ENCODE assay signal across 1 cellular context in the genomic region with DNA sequence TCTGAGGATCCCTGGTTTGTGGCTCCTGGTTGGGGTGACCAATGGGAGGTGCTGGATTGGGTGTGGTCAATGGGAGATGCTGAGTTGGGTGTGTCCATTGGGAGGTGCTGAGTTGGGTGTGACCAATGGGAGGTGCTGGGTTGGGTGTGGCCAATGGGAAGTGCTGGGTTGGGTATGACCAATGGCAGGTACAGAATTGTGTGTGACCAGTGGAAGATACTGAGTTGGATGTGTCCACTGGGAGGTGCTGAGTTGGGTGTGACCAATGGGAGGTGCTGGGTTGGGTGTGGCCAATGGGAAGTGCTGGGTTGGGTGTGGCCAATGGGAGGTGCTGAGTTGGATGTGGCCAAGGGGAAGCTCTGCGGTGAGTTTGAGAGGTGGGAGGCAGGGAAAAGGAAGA.
A peak's percentile ranks its signal among the peaks of the same experiment; 100 is the strongest.
TF ChIP-seq lines count a peak whose summit lies in the region.

No MANE protein-coding gene starts in this region.

TF ChIP-seq in K562, 482 proteins besides CTCF, POLR2A, EP300 and RAD21 (continued from another document):
- TF ChIP-seq, protein P1, sequence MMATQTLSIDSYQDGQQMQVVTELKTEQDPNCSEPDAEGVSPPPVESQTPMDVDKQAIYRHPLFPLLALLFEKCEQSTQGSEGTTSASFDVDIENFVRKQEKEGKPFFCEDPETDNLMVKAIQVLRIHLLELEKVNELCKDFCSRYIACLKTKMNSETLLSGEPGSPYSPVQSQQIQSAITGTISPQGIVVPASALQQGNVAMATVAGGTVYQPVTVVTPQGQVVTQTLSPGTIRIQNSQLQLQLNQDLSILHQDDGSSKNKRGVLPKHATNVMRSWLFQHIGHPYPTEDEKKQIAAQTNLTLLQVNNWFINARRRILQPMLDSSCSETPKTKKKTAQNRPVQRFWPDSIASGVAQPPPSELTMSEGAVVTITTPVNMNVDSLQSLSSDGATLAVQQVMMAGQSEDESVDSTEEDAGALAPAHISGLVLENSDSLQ (IDR thresholded peaks at IDR 0.05): 0 out of 2 replicates have a peak, but pooled peaks have one; percentile 8
- TF ChIP-seq HNRNPL (IDR thresholded peaks at IDR 0.05; ENCODE audit: low read depth, low read length) (no peak), ATF1 (CRISPR knock-in tag; IDR thresholded peaks at IDR 0.05) (no peak), ATF1 (tag; IDR thresholded peaks at IDR 0.05) (peak; percentile 39; the same call in 1 of the 2 replicates), LARP7 (IDR thresholded peaks at IDR 0.05) (no peak), RBM25 (IDR thresholded peaks at IDR 0.05; ENCODE audit: low read depth, low read length, severe bottlenecking) (peak; percentile 35), RB1 (IDR thresholded peaks at IDR 0.05; ENCODE audit: low read depth) (no peak), ZNF232 (CRISPR knock-in tag; IDR thresholded peaks at IDR 0.05) (no peak), GTF2F1 (IDR thresholded peaks at IDR 0.05; ENCODE audit: low read depth, low read length) (no peak), PHTF2 (CRISPR knock-in tag; IDR thresholded peaks at IDR 0.05) (no peak), RBM17 (IDR thresholded peaks at IDR 0.05; ENCODE audit: borderline replicate concordance, low read depth, low read length) (no peak), NFIC (IDR thresholded peaks at IDR 0.05) (no peak), CBX8 (IDR thresholded peaks at IDR 0.05; ENCODE audit: borderline replicate concordance, extremely low read depth, low read depth, low read length, poor library complexity, severe bottlenecking) (no peak), LEF1 (IDR thresholded peaks at IDR 0.05) (no peak), RBFOX2 (IDR thresholded peaks at IDR 0.05; ENCODE audit: low read depth, low read length) (0 out of 2 replicates have a peak, but pooled peaks have one; percentile 17), ZZZ3 (IDR thresholded peaks at IDR 0.05) (no peak), RNF2 (IDR thresholded peaks at IDR 0.05) (no peak), ZNF696 (CRISPR knock-in tag; conservative IDR thresholded peaks at IDR 0.05) (no peak), MBD2 (IDR thresholded peaks at IDR 0.05; ENCODE audit: borderline replicate concordance, low read depth) (peak; percentile 77; the same call in 1 of the 2 replicates), SPI1 (IDR thresholded peaks at IDR 0.05; ENCODE audit: borderline replicate concordance, low read depth, low read length) (peak; percentile 18; the same call in 1 of the 2 replicates), IRF2 (CRISPR knock-in tag; IDR thresholded peaks at IDR 0.05) (no peak), HDAC8 (tag; IDR thresholded peaks at IDR 0.05) (no peak), WHSC1 (IDR thresholded peaks at IDR 0.05; ENCODE audit: low read length) (no peak), FOXJ2 (tag; IDR thresholded peaks at IDR 0.05) (no peak), ETS2 (tag; IDR thresholded peaks at IDR 0.05; ENCODE audit: borderline replicate concordance, poor library complexity, severe bottlenecking) (no peak), TGIF2 (CRISPR knock-in tag; IDR thresholded peaks at IDR 0.05) (no peak), NFYB (IDR thresholded peaks at IDR 0.05; ENCODE audit: extremely low read depth, insufficient read length) (peak; percentile 95), E2F3 (CRISPR knock-in tag; IDR thresholded peaks at IDR 0.05) (no peak), ZNF239 (CRISPR knock-in tag; IDR thresholded peaks at IDR 0.05) (no peak), PHF21A (IDR thresholded peaks at IDR 0.05; ENCODE audit: borderline replicate concordance, low read depth) (no peak), PRPF4 (IDR thresholded peaks at IDR 0.05; ENCODE audit: insufficient read depth, low read depth, low read length, poor library complexity, severe bottlenecking) (no peak), KLF1 (tag; IDR thresholded peaks at IDR 0.05) (peak; percentile 100), SIN3A (IDR thresholded peaks at IDR 0.05; ENCODE audit: borderline replicate concordance in 2 of 2, control insufficient read depth in 1 of 2, low read depth in 2 of 2, low read length in 2 of 2) (no peak), RFX1 (IDR thresholded peaks at IDR 0.05) (no peak), U2AF1 (optimal IDR thresholded peaks at IDR 0.05; ENCODE audit: low read depth, low read length) (no peak), CREB1 (IDR thresholded peaks at IDR 0.05) (no peak), CREB1 (CRISPR knock-in tag; IDR thresholded peaks at IDR 0.05) (peak; percentile 43; the same call in 1 of the 2 replicates), RBM22 (IDR thresholded peaks at IDR 0.05; ENCODE audit: low read depth, low read length, poor library complexity, severe bottlenecking) (no peak), FIP1L1 (IDR thresholded peaks at IDR 0.05; ENCODE audit: low read depth, low read length, poor library complexity, severe bottlenecking) (no peak), HSF4 (CRISPR knock-in tag; IDR thresholded peaks at IDR 0.05; ENCODE audit: borderline replicate concordance) (no peak), U2AF2 (optimal IDR thresholded peaks at IDR 0.05; ENCODE audit: low read depth, low read length) (no peak), SAFB (IDR thresholded peaks at IDR 0.05; ENCODE audit: borderline replicate concordance, low read depth, low read length) (no peak), ZNF12 (CRISPR knock-in tag; IDR thresholded peaks at IDR 0.05) (no peak), POLR2B (IDR thresholded peaks at IDR 0.05; ENCODE audit: low read depth, partially characterized antibody) (no peak), CTBP1 (IDR thresholded peaks at IDR 0.05; ENCODE audit: borderline replicate concordance) (peak; percentile 95), KLF16 (IDR thresholded peaks at IDR 0.05) (0 out of 2 replicates have a peak, but pooled peaks have one; percentile 11), HDAC6 (IDR thresholded peaks at IDR 0.05; ENCODE audit: low read depth, low read length) (no peak), TBL1XR1 (IDR thresholded peaks at IDR 0.05; ENCODE audit: low read length in 2 of 2) (no peak)
- TF ChIP-seq, protein P2, sequence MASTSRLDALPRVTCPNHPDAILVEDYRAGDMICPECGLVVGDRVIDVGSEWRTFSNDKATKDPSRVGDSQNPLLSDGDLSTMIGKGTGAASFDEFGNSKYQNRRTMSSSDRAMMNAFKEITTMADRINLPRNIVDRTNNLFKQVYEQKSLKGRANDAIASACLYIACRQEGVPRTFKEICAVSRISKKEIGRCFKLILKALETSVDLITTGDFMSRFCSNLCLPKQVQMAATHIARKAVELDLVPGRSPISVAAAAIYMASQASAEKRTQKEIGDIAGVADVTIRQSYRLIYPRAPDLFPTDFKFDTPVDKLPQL (IDR thresholded peaks at IDR 0.05; ENCODE audit: extremely low read depth, insufficient read length): no peak
- TF ChIP-seq, protein P3, sequence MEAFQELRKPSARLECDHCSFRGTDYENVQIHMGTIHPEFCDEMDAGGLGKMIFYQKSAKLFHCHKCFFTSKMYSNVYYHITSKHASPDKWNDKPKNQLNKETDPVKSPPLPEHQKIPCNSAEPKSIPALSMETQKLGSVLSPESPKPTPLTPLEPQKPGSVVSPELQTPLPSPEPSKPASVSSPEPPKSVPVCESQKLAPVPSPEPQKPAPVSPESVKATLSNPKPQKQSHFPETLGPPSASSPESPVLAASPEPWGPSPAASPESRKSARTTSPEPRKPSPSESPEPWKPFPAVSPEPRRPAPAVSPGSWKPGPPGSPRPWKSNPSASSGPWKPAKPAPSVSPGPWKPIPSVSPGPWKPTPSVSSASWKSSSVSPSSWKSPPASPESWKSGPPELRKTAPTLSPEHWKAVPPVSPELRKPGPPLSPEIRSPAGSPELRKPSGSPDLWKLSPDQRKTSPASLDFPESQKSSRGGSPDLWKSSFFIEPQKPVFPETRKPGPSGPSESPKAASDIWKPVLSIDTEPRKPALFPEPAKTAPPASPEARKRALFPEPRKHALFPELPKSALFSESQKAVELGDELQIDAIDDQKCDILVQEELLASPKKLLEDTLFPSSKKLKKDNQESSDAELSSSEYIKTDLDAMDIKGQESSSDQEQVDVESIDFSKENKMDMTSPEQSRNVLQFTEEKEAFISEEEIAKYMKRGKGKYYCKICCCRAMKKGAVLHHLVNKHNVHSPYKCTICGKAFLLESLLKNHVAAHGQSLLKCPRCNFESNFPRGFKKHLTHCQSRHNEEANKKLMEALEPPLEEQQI (IDR thresholded peaks at IDR 0.05): no peak
- TF ChIP-seq, protein P4, sequence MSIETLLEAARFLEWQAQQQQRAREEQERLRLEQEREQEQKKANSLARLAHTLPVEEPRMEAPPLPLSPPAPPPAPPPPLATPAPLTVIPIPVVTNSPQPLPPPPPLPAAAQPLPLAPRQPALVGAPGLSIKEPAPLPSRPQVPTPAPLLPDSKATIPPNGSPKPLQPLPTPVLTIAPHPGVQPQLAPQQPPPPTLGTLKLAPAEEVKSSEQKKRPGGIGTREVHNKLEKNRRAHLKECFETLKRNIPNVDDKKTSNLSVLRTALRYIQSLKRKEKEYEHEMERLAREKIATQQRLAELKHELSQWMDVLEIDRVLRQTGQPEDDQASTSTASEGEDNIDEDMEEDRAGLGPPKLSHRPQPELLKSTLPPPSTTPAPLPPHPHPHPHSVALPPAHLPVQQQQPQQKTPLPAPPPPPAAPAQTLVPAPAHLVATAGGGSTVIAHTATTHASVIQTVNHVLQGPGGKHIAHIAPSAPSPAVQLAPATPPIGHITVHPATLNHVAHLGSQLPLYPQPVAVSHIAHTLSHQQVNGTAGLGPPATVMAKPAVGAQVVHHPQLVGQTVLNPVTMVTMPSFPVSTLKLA (conservative IDR thresholded peaks at IDR 0.05): no peak
- TF ChIP-seq, protein P5, sequence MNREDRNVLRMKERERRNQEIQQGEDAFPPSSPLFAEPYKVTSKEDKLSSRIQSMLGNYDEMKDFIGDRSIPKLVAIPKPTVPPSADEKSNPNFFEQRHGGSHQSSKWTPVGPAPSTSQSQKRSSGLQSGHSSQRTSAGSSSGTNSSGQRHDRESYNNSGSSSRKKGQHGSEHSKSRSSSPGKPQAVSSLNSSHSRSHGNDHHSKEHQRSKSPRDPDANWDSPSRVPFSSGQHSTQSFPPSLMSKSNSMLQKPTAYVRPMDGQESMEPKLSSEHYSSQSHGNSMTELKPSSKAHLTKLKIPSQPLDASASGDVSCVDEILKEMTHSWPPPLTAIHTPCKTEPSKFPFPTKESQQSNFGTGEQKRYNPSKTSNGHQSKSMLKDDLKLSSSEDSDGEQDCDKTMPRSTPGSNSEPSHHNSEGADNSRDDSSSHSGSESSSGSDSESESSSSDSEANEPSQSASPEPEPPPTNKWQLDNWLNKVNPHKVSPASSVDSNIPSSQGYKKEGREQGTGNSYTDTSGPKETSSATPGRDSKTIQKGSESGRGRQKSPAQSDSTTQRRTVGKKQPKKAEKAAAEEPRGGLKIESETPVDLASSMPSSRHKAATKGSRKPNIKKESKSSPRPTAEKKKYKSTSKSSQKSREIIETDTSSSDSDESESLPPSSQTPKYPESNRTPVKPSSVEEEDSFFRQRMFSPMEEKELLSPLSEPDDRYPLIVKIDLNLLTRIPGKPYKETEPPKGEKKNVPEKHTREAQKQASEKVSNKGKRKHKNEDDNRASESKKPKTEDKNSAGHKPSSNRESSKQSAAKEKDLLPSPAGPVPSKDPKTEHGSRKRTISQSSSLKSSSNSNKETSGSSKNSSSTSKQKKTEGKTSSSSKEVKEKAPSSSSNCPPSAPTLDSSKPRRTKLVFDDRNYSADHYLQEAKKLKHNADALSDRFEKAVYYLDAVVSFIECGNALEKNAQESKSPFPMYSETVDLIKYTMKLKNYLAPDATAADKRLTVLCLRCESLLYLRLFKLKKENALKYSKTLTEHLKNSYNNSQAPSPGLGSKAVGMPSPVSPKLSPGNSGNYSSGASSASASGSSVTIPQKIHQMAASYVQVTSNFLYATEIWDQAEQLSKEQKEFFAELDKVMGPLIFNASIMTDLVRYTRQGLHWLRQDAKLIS (CRISPR knock-in tag; IDR thresholded peaks at IDR 0.05): no peak
- TF ChIP-seq, protein P6, sequence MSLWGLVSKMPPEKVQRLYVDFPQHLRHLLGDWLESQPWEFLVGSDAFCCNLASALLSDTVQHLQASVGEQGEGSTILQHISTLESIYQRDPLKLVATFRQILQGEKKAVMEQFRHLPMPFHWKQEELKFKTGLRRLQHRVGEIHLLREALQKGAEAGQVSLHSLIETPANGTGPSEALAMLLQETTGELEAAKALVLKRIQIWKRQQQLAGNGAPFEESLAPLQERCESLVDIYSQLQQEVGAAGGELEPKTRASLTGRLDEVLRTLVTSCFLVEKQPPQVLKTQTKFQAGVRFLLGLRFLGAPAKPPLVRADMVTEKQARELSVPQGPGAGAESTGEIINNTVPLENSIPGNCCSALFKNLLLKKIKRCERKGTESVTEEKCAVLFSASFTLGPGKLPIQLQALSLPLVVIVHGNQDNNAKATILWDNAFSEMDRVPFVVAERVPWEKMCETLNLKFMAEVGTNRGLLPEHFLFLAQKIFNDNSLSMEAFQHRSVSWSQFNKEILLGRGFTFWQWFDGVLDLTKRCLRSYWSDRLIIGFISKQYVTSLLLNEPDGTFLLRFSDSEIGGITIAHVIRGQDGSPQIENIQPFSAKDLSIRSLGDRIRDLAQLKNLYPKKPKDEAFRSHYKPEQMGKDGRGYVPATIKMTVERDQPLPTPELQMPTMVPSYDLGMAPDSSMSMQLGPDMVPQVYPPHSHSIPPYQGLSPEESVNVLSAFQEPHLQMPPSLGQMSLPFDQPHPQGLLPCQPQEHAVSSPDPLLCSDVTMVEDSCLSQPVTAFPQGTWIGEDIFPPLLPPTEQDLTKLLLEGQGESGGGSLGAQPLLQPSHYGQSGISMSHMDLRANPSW (CRISPR knock-in tag; IDR thresholded peaks at IDR 0.05): no peak
